Comparison of ENCODE assay signal across 17 cellular contexts in the genomic region with DNA sequence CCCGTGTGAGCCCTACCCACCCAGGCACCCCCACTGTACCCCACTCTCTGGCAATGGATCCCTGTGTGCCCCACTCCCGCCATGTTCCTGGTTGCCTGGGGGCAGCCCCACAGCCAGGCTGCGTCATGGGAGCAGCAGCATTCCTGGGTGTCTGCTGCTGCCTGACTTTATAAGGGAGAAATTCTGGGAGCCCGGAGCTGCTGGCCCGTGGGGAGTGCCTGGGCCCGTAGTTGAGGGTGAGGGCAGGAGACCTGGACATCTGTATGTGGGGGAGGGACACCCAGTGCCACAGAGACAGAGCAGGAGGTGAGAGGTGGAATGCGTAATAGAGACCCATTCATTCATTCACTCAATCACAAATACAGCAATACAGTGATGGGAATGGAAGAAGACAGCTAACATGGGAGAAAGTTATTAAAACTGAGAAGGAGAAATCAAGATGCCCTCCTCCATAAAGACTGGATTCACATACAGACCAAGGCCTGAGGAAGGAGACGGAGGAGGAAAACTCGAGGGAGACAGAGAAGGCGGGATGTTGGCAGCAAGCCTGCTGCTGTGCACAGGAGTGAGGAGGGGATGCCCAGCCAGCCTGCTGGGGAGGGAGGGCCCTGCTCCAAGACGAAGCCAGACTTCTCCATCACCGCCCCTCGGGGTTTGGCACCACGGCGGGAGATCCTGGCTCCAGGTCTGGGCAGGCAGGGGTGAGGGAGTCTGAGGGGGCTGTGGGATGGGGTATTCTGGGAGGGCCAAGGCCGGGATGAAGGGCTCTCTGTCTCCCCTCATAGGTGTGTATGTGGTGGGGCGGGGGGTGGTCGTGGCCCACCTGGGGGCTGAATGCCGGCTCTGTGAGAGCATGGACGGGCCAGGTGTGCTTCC. TPM values are rescaled to one million over a fixed set of nuclear protein-coding genes. Genes with fewer than 3 reads are reported as not detected.
DNase-seq lines count a peak whose midpoint lies in the region; ATAC-seq and TF ChIP-seq lines count a peak whose summit lies in the region.
"Had no signal": no experiment of that assay in that cellular context is flagged by ENCODE, and none has a peak within 500 bp of the region (broad histone marks: within the 10 kb centered on the region; RNA-seq: fewer than 3 reads in every experiment).

No MANE protein-coding gene starts in this region.

- H4K91ac ChIP-seq in H9 (ENCODE audit: insufficient read length, low read depth, low read length): no peak overlapping the region

- peaks cover 22 to 33% of the 10 kb centered on the region in 2 experiments for H3K4me1 Mint-ChIP-seq in H9

- no peak overlapping the region for H2BK15ac ChIP-seq in H9 (ENCODE audit: low read depth, low read length)

- no peak overlapping the region for H3T11ph ChIP-seq in H9 (ENCODE audit: low read length)

- no peak overlapping the region for H2BK120ac ChIP-seq in H9 (ENCODE audit: low read depth, low read length, poor library complexity, severe bottlenecking)

- H3K79me1 ChIP-seq in H9 (ENCODE audit: insufficient read depth, low read depth, low read length, poor library complexity, severe bottlenecking): no peaks in the 10 kb centered on the region

- no peak overlapping the region for H3K56ac ChIP-seq in H9 (ENCODE audit: insufficient read length, low read depth, low read length)

- no peak overlapping the region for H3K4me3 Mint-ChIP-seq in H9
- H3K4me3 Mint-ChIP-seq: activated CD8-positive, alpha-beta T cell treated with anti-CD3 and anti-CD28 coated beads, Interleukin-2, amount 10 ng/mL, durations not matched to agents 7 days and 5 days had no signal

- H3K27me3 ChIP-seq in ascending aorta: no peaks in the 10 kb centered on the region
- no peaks in the 10 kb centered on the region for H3K27me3 ChIP-seq in H9 (ENCODE audit: insufficient read depth, low read length)
- H3K27me3 ChIP-seq: right lobe of liver had no signal

- no peak overlapping the region for H2BK20ac ChIP-seq in H9 (ENCODE audit: low read depth, low read length, poor library complexity, severe bottlenecking)

- no peak overlapping the region for H3K9ac ChIP-seq in H9 (ENCODE audit: extremely low read depth, insufficient read length, low read length)
- H3K9ac ChIP-seq: GM23248, KMS-11 had no signal

- peaks cover 3% of the 10 kb centered on the region for H3K27me3 Mint-ChIP-seq in H9 (ENCODE audit: low read depth)

- ATAC-seq in sciatic nerve: no peak
- no peak for ATAC-seq in GM18517 (IDR thresholded peaks at IDR 0.05; ENCODE audit: unreplicated experiment)
- no peak for ATAC-seq in GM19023 (IDR thresholded peaks at IDR 0.05; ENCODE audit: unreplicated experiment)
- ATAC-seq: activated CD8-positive, alpha-beta T cell treated with anti-CD3 and anti-CD28 coated beads, Interleukin-2, amount 10 ng/mL, durations not matched to agents 7 days and 5 days; right lobe of liver had no signal

- H3K4me1 ChIP-seq in ascending aorta: peaks cover 68 to 92% of the 10 kb centered on the region in 2 donors
- H3K4me1 ChIP-seq in H9 (ENCODE audit: insufficient read depth, low read length): peaks cover 7% of the 10 kb centered on the region; the same call in 1 of the 2 replicates
- H3K4me1 ChIP-seq: right lobe of liver had no signal

- DNase-seq in EL: peak; percentile 74
- no peak for DNase-seq in ascending aorta (ENCODE audit: low spot score in 2 of 2)
- DNase-seq in hepatic stellate cell (ENCODE audit: low spot score): peak; percentile 64
- peak; percentile 82 for DNase-seq in sciatic nerve (ENCODE audit: low spot score)
- no peak for DNase-seq in H9
- DNase-seq in substantia nigra (lab: John Stamatoyannopoulos, UW): no peak
- DNase-seq: activated CD8-positive, alpha-beta T cell treated with anti-CD3 and anti-CD28 coated beads, Interleukin-2, amount 10 ng/mL, durations not matched to agents 7 days and 5 days; GM23248; immature natural killer cell; NCI-H146; NCI-H510A treated with DMSO at 0.1 percent for 48 hours; stimulated activated naive CD4-positive, alpha-beta T cell had no signal

- H4K8ac ChIP-seq in H9 (replicated peaks; ENCODE audit: insufficient read length, low read depth, low read length): no peak overlapping the region

- no peak overlapping the region for H2AK5ac ChIP-seq in H9 (ENCODE audit: insufficient read length, low read length)

- peak overlapping the region in 1 of 2 donors; percentile 27 for H3K4me3 ChIP-seq in ascending aorta
- H3K4me3 ChIP-seq: GM23248, right lobe of liver had no signal

- intact Hi-C loops in ascending aorta (cut with DNase I) (loop anchor here (5.0 kb wide), 1 partner anchor 240 kb away; no protein-coding TSS in a partner anchor), sciatic nerve (cut with DNase I) (no loop called here)

- WGBS in H9 (ENCODE audit: extremely low coverage, insufficient read length, low lambda C conversion rate): no CpG with 5 or more reads among the region's 20 CpGs

- H3K4me2 ChIP-seq in H9 (ENCODE audit: insufficient read depth, insufficient read length, low read length): no peak overlapping the region
- H3K4me2 ChIP-seq: KMS-11 had no signal

- H3K36me3 ChIP-seq in ascending aorta: peaks cover 0 to 15% of the 10 kb centered on the region in 2 donors
- H3K36me3 ChIP-seq: right lobe of liver had no signal

- H2AFZ ChIP-seq in H9 (ENCODE audit: low read length): no peak overlapping the region
- H2AFZ ChIP-seq: GM23248 had no signal

- no peaks in the 10 kb centered on the region for H3K23me2 ChIP-seq in H9 (ENCODE audit: insufficient read length, low read depth, low read length, poor library complexity, severe bottlenecking)

- no peaks in the 10 kb centered on the region for H3K36me3 Mint-ChIP-seq in H9 (ENCODE audit: insufficient read depth in 1 of 3, low read depth in 3 of 3)
- H3K36me3 Mint-ChIP-seq: immature natural killer cell had no signal

- H3K9me3 Mint-ChIP-seq in H9: no peaks in the 10 kb centered on the region
- H3K9me3 Mint-ChIP-seq: activated T-helper 2 cell treated with anti-CD3 and anti-CD28 coated beads, Interferon-gamma antibody, Interleukin-2, Interleukin-4, amounts not matched to agents 10 μg/mL and 5 μg/mL and 100 μg/mL, durations not matched to agents 14 hours and 24 hours and 36 hours; immature natural killer cell had no signal

- no peak overlapping the region for H2BK12ac ChIP-seq in H9 (ENCODE audit: insufficient read length, low read depth, low read length)

- no peak overlapping the region for H3K18ac ChIP-seq in H9 (ENCODE audit: insufficient read length, low read depth, low read length)

- TF ChIP-seq CTCF in ascending aorta (IDR thresholded peaks at IDR 0.05): no peak
- TF ChIP-seq CTCF in H9 (conservative IDR thresholded peaks at IDR 0.05): no peak

- no peak overlapping the region for H2BK5ac ChIP-seq in H9 (ENCODE audit: insufficient read length, low read length)

- H3K79me2 ChIP-seq in H9 (ENCODE audit: insufficient read depth, low read length): no peaks in the 10 kb centered on the region

- H3K9me3 ChIP-seq in ascending aorta (no peaks in the 10 kb centered on the region), H9 (ENCODE audit: control insufficient read depth, low read depth, low read length) (no peaks in the 10 kb centered on the region)
- H3K9me3 ChIP-seq: right lobe of liver had no signal

- H3K23ac ChIP-seq in H9 (ENCODE audit: insufficient read length, low read depth, low read length): no peak overlapping the region

- peak overlapping the region; percentile 94 to 97 for H3K27ac ChIP-seq in ascending aorta
- H3K27ac ChIP-seq in H9 (ENCODE audit: insufficient read length, low read depth, low read length): no peak overlapping the region
- no peak overlapping the region for H3K27ac ChIP-seq in substantia nigra (ENCODE audit: low read depth, low read length, poor library complexity, severe bottlenecking)
- H3K27ac ChIP-seq: GM23248, KMS-11, right lobe of liver had no signal

- no peak overlapping the region; a peak in 1 of 7 replicates for H3K27ac Mint-ChIP-seq in H9
- H3K27ac Mint-ChIP-seq: activated CD8-positive, alpha-beta T cell treated with anti-CD3 and anti-CD28 coated beads, Interleukin-2, amount 10 ng/mL, durations not matched to agents 7 days and 5 days; activated T-helper 2 cell treated with anti-CD3 and anti-CD28 coated beads, Interferon-gamma antibody, Interleukin-2, Interleukin-4, amounts not matched to agents 10 μg/mL and 5 μg/mL and 100 μg/mL, durations not matched to agents 14 hours and 24 hours and 36 hours had no signal

- H4K20me1 ChIP-seq in H9 (ENCODE audit: control insufficient read depth, insufficient read depth, insufficient read length): no peaks in the 10 kb centered on the region

- no peak overlapping the region for H4K5ac ChIP-seq in H9 (ENCODE audit: insufficient read length, low read depth, low read length)

- H3K14ac ChIP-seq in H9 (ENCODE audit: insufficient read depth, low read length): no peak overlapping the region

- H3K4ac ChIP-seq in H9 (ENCODE audit: low read depth, low read length): no peak overlapping the region

RNA-seq across cellular contexts. Expression of gene CSPG4, which starts 14.9 kb away (rescaled TPM):
- total RNA-seq in ascending aorta (258 TPM), sciatic nerve (57.5 TPM), H9 (2021) (2.0 and 2.1 TPM in 2 replicates)
- total RNA-seq: activated CD8-positive, alpha-beta T cell treated with anti-CD3 and anti-CD28 coated beads, Interleukin-2, amount 10 ng/mL, durations not matched to agents 7 days and 5 days had no signal

RNA-seq across cellular contexts. Expression of gene SNX33, which starts 50.0 kb away (rescaled TPM):
- 53.5 TPM for total RNA-seq in ascending aorta
- total RNA-seq in sciatic nerve: 33.2 TPM
- 17.7 and 18.7 TPM in 2 replicates for total RNA-seq in H9 (2021)

RNA-seq across cellular contexts. Expression of gene IMP3, which starts 57.7 kb away (rescaled TPM):
- total RNA-seq in ascending aorta: 159 TPM
- 47.2 TPM for total RNA-seq in sciatic nerve
- total RNA-seq in H9 (2021): 97.9 and 106 TPM in 2 replicates

Comparison
In these comparisons a context has a peak if more than half of its experiments do, and no peak if none do; other contexts are left out.
1. DNase-seq: peak in EL (single experiment), hepatic stellate cell (single experiment) and sciatic nerve (single experiment); none in ascending aorta (0 of 2), H9 (single experiment) and substantia nigra (0 of 49).
2. H3K27ac ChIP-seq: peak in ascending aorta (2 of 2); none in H9 (single experiment) and substantia nigra (single experiment).
3. RNA of gene CSPG4, which starts 14.9 kb away (total RNA-seq): 258 TPM in ascending aorta (single experiment) and 57.5 TPM in sciatic nerve (single experiment); 2.0 to 2.1 TPM in H9; every median in the first group is over 10 times any median in the second.